Comparison of ENCODE assay signal across 1 cellular context in genomic region chr5:138465288-138466057, GRCh38.
TF ChIP-seq lines count a peak whose summit lies in the region.

EGR1 (plus strand) TSS chr5:138465479; CDS start chr5:138465762, 283 bp downstream.

TF ChIP-seq in IMR-90, 13 proteins besides CTCF, POLR2A, EP300 and RAD21 (continued from another document):
- peak; percentile 29; the same call in 1 of the 2 replicates for TF ChIP-seq ELK1 (IDR thresholded peaks at IDR 0.05; ENCODE audit: borderline replicate concordance, low read depth, low read length)
- TF ChIP-seq SMC3 (IDR thresholded peaks at IDR 0.05; ENCODE audit: low read depth, low read length), result no peak
